In genomic region chr10:33015798-33016547, GRCh38 we compare ENCODE assay signal across 13 cellular contexts. TPM values are rescaled to one million over a fixed set of nuclear protein-coding genes. Genes with fewer than 3 reads are reported as not detected.
DNase-seq lines count a peak whose midpoint lies in the region; ATAC-seq and TF ChIP-seq lines count a peak whose summit lies in the region.
"Had no signal": no experiment of that assay in that cellular context is flagged by ENCODE, and none has a peak within 500 bp of the region (broad histone marks: within the 10 kb centered on the region; RNA-seq: fewer than 3 reads in every experiment).

No MANE protein-coding gene starts in this region.

- TF ChIP-seq CTCF in heart right ventricle (IDR thresholded peaks at IDR 0.05) = no peak

- DNase-seq in RPMI7951 (ENCODE audit: low read depth) (peak; percentile 85), heart right ventricle (no peak), NCI-H524 (lab: John Stamatoyannopoulos, UW) (no peak), T1000 (lab: John Stamatoyannopoulos, UW) (no peak)
- DNase-seq in stimulated activated effector memory CD8-positive, alpha-beta T cell treated with anti-CD3 and anti-CD28 coated beads, Interleukin-12 subunit alpha, Interleukin-12 subunit beta, amount 100 ng/mL, for 72 hours (ENCODE audit: low spot score in 2 of 2) = no peak
- DNase-seq: activated CD4-positive, alpha-beta memory T cell treated with anti-CD3 and anti-CD28 coated beads for 36 hours; activated naive CD4-positive, alpha-beta T cell treated with anti-CD3 and anti-CD28 coated beads, Interleukin-2, amount 10 ng/mL, durations not matched to agents 7 days and 5 days; effector CD8-positive, alpha-beta T cell; NCI-H526 treated with DMSO at 0.1 percent for 48 hours; stimulated activated CD4-positive, alpha-beta T cell treated with anti-CD3 and anti-CD28 coated beads, Interleukin-2, amount 100 ng/mL, for 48 hours; substantia nigra had no signal

- no peaks in the 10 kb centered on the region for H3K27me3 ChIP-seq in heart right ventricle

- no peak overlapping the region for H3K4me3 Mint-ChIP-seq in stimulated activated effector memory CD8-positive, alpha-beta T cell treated with anti-CD3 and anti-CD28 coated beads, Interleukin-12 subunit alpha, Interleukin-12 subunit beta, amount 100 ng/mL, for 72 hours
- H3K4me3 Mint-ChIP-seq: activated CD4-positive, alpha-beta memory T cell treated with anti-CD3 and anti-CD28 coated beads for 36 hours; activated naive CD4-positive, alpha-beta T cell treated with anti-CD3 and anti-CD28 coated beads, Interleukin-2, amount 10 ng/mL, durations not matched to agents 7 days and 5 days had no signal

- WGBS in heart right ventricle, 2 donors = 64 to 73% methylated on average over 3 of the region's 3 CpGs

- peaks cover 0 to 8% (median 0%) of the 10 kb centered on the region in 9 donors for H3K4me1 ChIP-seq in heart right ventricle

- peak overlapping the region in 8 of 10 donors; percentile 2 to 77 (median 54) for H3K27ac ChIP-seq in heart right ventricle

- H3K9me3 Mint-ChIP-seq in stimulated activated effector memory CD8-positive, alpha-beta T cell treated with anti-CD3 and anti-CD28 coated beads, Interleukin-12 subunit alpha, Interleukin-12 subunit beta, amount 100 ng/mL, for 72 hours = no peaks in the 10 kb centered on the region
- H3K9me3 Mint-ChIP-seq: activated naive CD4-positive, alpha-beta T cell treated with anti-CD3 and anti-CD28 coated beads, Interleukin-2, amount 10 ng/mL, durations not matched to agents 7 days and 5 days had no signal

- no peaks in the 10 kb centered on the region for H3K36me3 Mint-ChIP-seq in stimulated activated effector memory CD8-positive, alpha-beta T cell treated with anti-CD3 and anti-CD28 coated beads, Interleukin-12 subunit alpha, Interleukin-12 subunit beta, amount 100 ng/mL, for 72 hours
- H3K36me3 Mint-ChIP-seq: activated naive CD4-positive, alpha-beta T cell treated with anti-CD3 and anti-CD28 coated beads, Interleukin-2, amount 10 ng/mL, durations not matched to agents 7 days and 5 days had no signal

- H3K27ac Mint-ChIP-seq in stimulated activated effector memory CD8-positive, alpha-beta T cell treated with anti-CD3 and anti-CD28 coated beads, Interleukin-12 subunit alpha, Interleukin-12 subunit beta, amount 100 ng/mL, for 72 hours = no peak overlapping the region
- H3K27ac Mint-ChIP-seq: activated CD4-positive, alpha-beta memory T cell treated with anti-CD3 and anti-CD28 coated beads for 36 hours; activated naive CD4-positive, alpha-beta T cell treated with anti-CD3 and anti-CD28 coated beads, Interleukin-2, amount 10 ng/mL, durations not matched to agents 7 days and 5 days had no signal

- intact Hi-C loops in heart right ventricle (cut with DNase I) = loop anchor here in 3 of 10 donors (10.0 kb wide), 2 partner anchors 99 to 139 kb away; no protein-coding TSS in a partner anchor

- no peaks in the 10 kb centered on the region for H3K9me3 ChIP-seq in heart right ventricle

- H3K4me1 Mint-ChIP-seq in stimulated activated effector memory CD8-positive, alpha-beta T cell treated with anti-CD3 and anti-CD28 coated beads, Interleukin-12 subunit alpha, Interleukin-12 subunit beta, amount 100 ng/mL, for 72 hours = peaks cover 12% of the 10 kb centered on the region
- H3K4me1 Mint-ChIP-seq: activated naive CD4-positive, alpha-beta T cell treated with anti-CD3 and anti-CD28 coated beads, Interleukin-2, amount 10 ng/mL, durations not matched to agents 7 days and 5 days had no signal

- ATAC-seq in GM18907 (IDR thresholded peaks at IDR 0.05; ENCODE audit: unreplicated experiment) = peak; percentile 55
- peak; percentile 17 to 84 (median 71) for ATAC-seq in heart right ventricle
- peak; percentile 19 for ATAC-seq in stimulated activated effector memory CD8-positive, alpha-beta T cell treated with anti-CD3 and anti-CD28 coated beads, Interleukin-12 subunit alpha, Interleukin-12 subunit beta, amount 100 ng/mL, for 72 hours
- ATAC-seq in HG02678 (IDR thresholded peaks at IDR 0.05; ENCODE audit: unreplicated experiment) = no peak

- H3K36me3 ChIP-seq in heart right ventricle = no peaks in the 10 kb centered on the region

- no peak overlapping the region for H3K4me3 ChIP-seq in heart right ventricle

RNA-seq across cellular contexts. Expression of gene ITGB1, which starts 57.9 kb away (rescaled TPM):
- 1,963 and 2,059 TPM in 2 replicates for total RNA-seq in RPMI7951 (2014; rRNA removed; shearing (Covaris generic))
- total RNA-seq in heart right ventricle = 100 to 1,000 TPM; 503 to 713 (median 595) TPM
- polyA plus RNA-seq in heart right ventricle = 100 to 1,000 TPM; 169 to 828 TPM
